8 cellular contexts compared by ENCODE assay signal in the genomic region with DNA sequence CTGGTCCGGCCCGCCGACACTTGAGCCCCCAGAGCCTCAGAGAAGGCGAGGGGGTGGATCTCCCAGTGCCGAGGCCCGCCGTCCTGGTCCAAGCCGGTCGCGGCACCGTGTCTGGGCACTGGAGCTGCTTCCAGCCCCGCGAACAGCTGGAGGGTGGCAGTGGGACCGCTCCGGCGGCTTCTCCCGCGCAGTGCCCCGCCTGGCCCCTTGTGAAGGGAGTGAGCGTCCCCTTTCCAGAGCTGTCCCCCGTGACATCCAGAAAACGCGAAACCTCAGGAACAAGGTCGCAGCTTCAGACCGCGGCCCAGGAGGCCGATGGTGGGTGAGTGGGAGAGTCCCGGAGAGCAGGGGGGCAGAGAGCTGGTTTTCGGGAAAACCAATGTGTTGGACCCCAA. TPM values are rescaled to one million over a fixed set of nuclear protein-coding genes. Genes with fewer than 3 reads are reported as not detected.
DNase-seq lines count a peak whose midpoint lies in the region; ATAC-seq, FAIRE-seq and TF ChIP-seq lines count a peak whose summit lies in the region.

No MANE protein-coding gene starts in this region.

- peaks cover 8% of the 10 kb centered on the region for H3K36me3 Mint-ChIP-seq in T-helper 17 cell (ENCODE audit: low read depth)

- H3K27me3 ChIP-seq in heart left ventricle, result peaks cover 82 to 100% (median 96%) of the 10 kb centered on the region in 9 donors
- H3K27me3 ChIP-seq in keratinocyte (ENCODE audit: control insufficient read depth, extremely low read depth, insufficient read depth, low read length), result peaks cover 90% of the 10 kb centered on the region
- H3K27me3 ChIP-seq in tibial artery, result peaks cover 10 to 100% of the 10 kb centered on the region in 2 donors

- no peak for TF ChIP-seq CTCF in heart left ventricle (IDR thresholded peaks at IDR 0.05)
- no peak for TF ChIP-seq CTCF in keratinocyte (optimal IDR thresholded peaks at IDR 0.05 in 1 of 3, IDR thresholded peaks at IDR 0.05 in 1 of 3, conservative IDR thresholded peaks at IDR 0.05 in 1 of 3; ENCODE audit: extremely low read depth in 1 of 3, insufficient read depth in 2 of 3, low read length in 3 of 3)
- TF ChIP-seq CTCF in tibial artery (IDR thresholded peaks at IDR 0.05), result no peak

- peak overlapping the region; percentile 16 for H3K27ac Mint-ChIP-seq in T-helper 17 cell

- peak overlapping the region; percentile 86 for H2AFZ ChIP-seq in keratinocyte (ENCODE audit: control insufficient read depth, low read length)

- H3K79me2 ChIP-seq in keratinocyte (ENCODE audit: control insufficient read depth, insufficient read depth, low read length), result no peaks in the 10 kb centered on the region

- 0 to 2% (median 1%) methylated on average over 4 to 29 of the region's 29 CpGs for WGBS in heart left ventricle, 4 donors

- no peaks in the 10 kb centered on the region for H3K36me3 ChIP-seq in heart left ventricle
- H3K36me3 ChIP-seq in keratinocyte (ENCODE audit: control insufficient read depth in 2 of 2, extremely low read depth in 1 of 2, insufficient read depth in 2 of 2, low read length in 2 of 2), result no peaks in the 10 kb centered on the region
- H3K36me3 ChIP-seq in tibial artery, result no peaks in the 10 kb centered on the region

- peak overlapping the region; percentile 86 for H3K4me3 Mint-ChIP-seq in T-helper 17 cell

- no peaks in the 10 kb centered on the region for H3K9me1 ChIP-seq in keratinocyte (ENCODE audit: control insufficient read depth, extremely low read depth, insufficient read depth, low read length)

- dilution Hi-C loops in keratinocyte (cut with MboI; ENCODE audit: extremely low pct_ligation_motif_present, low sequenced_read_pairs), result no loop called here

- TF ChIP-seq POLR2A in heart left ventricle (IDR thresholded peaks at IDR 0.05), result no peak

- no peaks in the 10 kb centered on the region for H3K9me3 ChIP-seq in heart left ventricle
- peaks cover 3% of the 10 kb centered on the region for H3K9me3 ChIP-seq in T-helper 17 cell (ENCODE audit: control insufficient read depth, low read length, poor library complexity, severe bottlenecking)
- no peaks in the 10 kb centered on the region for H3K9me3 ChIP-seq in keratinocyte (ENCODE audit: control insufficient read depth, low read depth, low read length)
- H3K9me3 ChIP-seq in tibial artery, result no peaks in the 10 kb centered on the region

- DNase-seq in heart left ventricle, result no peak
- DNase-seq in Right ventricle myocardium inferior (ENCODE audit: missing footprints), result no peak
- DNase-seq in T-helper 17 cell, result no peak
- no peak for DNase-seq in keratinocyte (ENCODE audit: low read depth, low spot score)
- DNase-seq in tibial artery, result peak in 1 of 2 donors; percentile 60
- DNase-seq in epidermal melanocyte (ENCODE audit: insufficient read length, low spot score), result no peak
- no peak for DNase-seq in putamen (ENCODE audit: low spot score)
- DNase-seq in G401 (ENCODE audit: low spot score), result no peak

- H3K4me3 ChIP-seq in heart left ventricle (peak overlapping the region; percentile 1 to 50 (median 40)), keratinocyte (ENCODE audit: control insufficient read depth in 2 of 3, extremely low read depth in 1 of 3, insufficient read depth in 2 of 3, low read depth in 1 of 3, low read length in 3 of 3) (peak overlapping the region in 1 of 3 experiments; percentile 59), tibial artery (peak overlapping the region; percentile 31 to 48)

- H3K9ac ChIP-seq in keratinocyte (ENCODE audit: control insufficient read depth, extremely low read depth, insufficient read depth, low read length), result peak overlapping the region; percentile 5

- peaks cover 77% of the 10 kb centered on the region for H3K27me3 Mint-ChIP-seq in T-helper 17 cell

- no peak for ATAC-seq in heart left ventricle
- no peak for ATAC-seq in Right ventricle myocardium inferior
- no peak for ATAC-seq in T-helper 17 cell

- H3K4me1 Mint-ChIP-seq in T-helper 17 cell, result peaks cover 31% of the 10 kb centered on the region

- peaks cover 16 to 60% (median 47%) of the 10 kb centered on the region in 12 donors for H3K4me1 ChIP-seq in heart left ventricle
- H3K4me1 ChIP-seq in keratinocyte (ENCODE audit: control insufficient read depth, extremely low read depth, insufficient read depth, low read length), result peaks cover 26% of the 10 kb centered on the region
- H3K4me1 ChIP-seq in tibial artery, result peaks cover 0 to 53% (median 50%) of the 10 kb centered on the region in 4 donors

- H3K27ac ChIP-seq in heart left ventricle (no peak overlapping the region), keratinocyte (ENCODE audit: control insufficient read depth, insufficient read depth, low read length) (no peak overlapping the region), tibial artery (no peak overlapping the region)

- in situ Hi-C loops in G401 (cut with HindIII; ENCODE audit: low sequenced_read_pairs), result no loop called here

- intact Hi-C loops in heart left ventricle (cut with DNase I), result no loop called here
- intact Hi-C loops in Right ventricle myocardium inferior (cut with DNase I), result no loop called here
- intact Hi-C loops in tibial artery (cut with DNase I; ENCODE audit: low total_unique reads), result no loop called here

- peaks cover 16% of the 10 kb centered on the region for H4K20me1 ChIP-seq in keratinocyte (ENCODE audit: control insufficient read depth, extremely low read depth, insufficient read depth, low read length)

- H3K4me2 ChIP-seq in keratinocyte (ENCODE audit: control insufficient read depth, extremely low read depth, insufficient read depth, low read depth, low read length), result peak overlapping the region; percentile 73

- FAIRE-seq in keratinocyte (lab: Jason Lieb, UNC), result no peak

RNA-seq across cellular contexts. Expression of a gene that starts 0.6 kb away (rescaled TPM):
- total RNA-seq in heart left ventricle, result not detected
- not detected for polyA plus RNA-seq in heart left ventricle
- not detected for total RNA-seq in Right ventricle myocardium inferior
- not detected for total RNA-seq in T-helper 17 cell
- polyA plus RNA-seq in keratinocyte, result not detected in 3 replicates
- not detected for polyA plus RNA-seq in keratinocyte (2011; ENCODE audit: low read depth)
- polyA plus RNA-seq in keratinocyte (2011; cell fraction: cytosol; rRNA removed), result not detected in 2 replicates
- polyA plus RNA-seq in keratinocyte (2011; cell fraction: nucleus; rRNA removed), result not detected in 2 replicates
- 0.06 TPM in 1 of 2 replicates, not detected in the other for polyA plus RNA-seq in keratinocyte (2012; ENCODE audit: low replicate concordance)
- not detected in 3 replicates for polyA minus RNA-seq in keratinocyte
- polyA minus RNA-seq in keratinocyte (2011; cell fraction: cytosol; rRNA and poly(A)+ RNA removed), result not detected
- not detected in 2 replicates for polyA minus RNA-seq in keratinocyte (2011; cell fraction: nucleus; rRNA and poly(A)+ RNA removed)
- total RNA-seq in G401 (2014; rRNA removed; shearing (Covaris generic)), result not detected in 2 replicates

RNA-seq across cellular contexts. Expression of a gene that starts 29.5 kb away (rescaled TPM):
- total RNA-seq in heart left ventricle (10 to 100 TPM; 33.1 to 64.7 (median 39.4) TPM), Right ventricle myocardium inferior (52.4 TPM), T-helper 17 cell (1 to 10 TPM in 1 of 2 donors, under 1 TPM in 1; 0.60 to 1.1 TPM)
- polyA plus RNA-seq in heart left ventricle (10 to 100 TPM; 24.3 to 51.6 TPM), keratinocyte (25.1 to 33.9 TPM (median 26.0 TPM) in 3 replicates)
- polyA plus RNA-seq in keratinocyte (2011; ENCODE audit: low read depth), result 9.1 TPM
- polyA plus RNA-seq in keratinocyte (2011; cell fraction: cytosol; rRNA removed), result 27.6 and 36.6 TPM in 2 replicates
- 16.2 and 16.4 TPM in 2 replicates for polyA plus RNA-seq in keratinocyte (2011; cell fraction: nucleus; rRNA removed)
- 18.2 and 37.1 TPM in 2 replicates for polyA plus RNA-seq in keratinocyte (2012; ENCODE audit: low replicate concordance)
- polyA minus RNA-seq in keratinocyte, result 11.7 to 13.8 TPM (median 12.2 TPM) in 3 replicates
- polyA minus RNA-seq in keratinocyte (2011; cell fraction: cytosol; rRNA and poly(A)+ RNA removed), result 16.5 TPM
- 4.0 and 4.5 TPM in 2 replicates for polyA minus RNA-seq in keratinocyte (2011; cell fraction: nucleus; rRNA and poly(A)+ RNA removed)
- total RNA-seq in G401 (2014; rRNA removed; shearing (Covaris generic)), result 55.9 and 65.8 TPM in 2 replicates

Comparison
In these comparisons a context has a peak if more than half of its experiments do, and no peak if none do; other contexts are left out.
1. RNA of a gene that starts 29.5 kb away (total RNA-seq): 55.9 to 65.8 TPM in G401, 52.4 TPM in Right ventricle myocardium inferior (single experiment) and 33.1 to 64.7 TPM in heart left ventricle; 0.60 to 1.1 TPM in T-helper 17 cell; every median in the first group is over 10 times any median in the second.